ENCODE assay signal across 1 cellular context in the genomic region with DNA sequence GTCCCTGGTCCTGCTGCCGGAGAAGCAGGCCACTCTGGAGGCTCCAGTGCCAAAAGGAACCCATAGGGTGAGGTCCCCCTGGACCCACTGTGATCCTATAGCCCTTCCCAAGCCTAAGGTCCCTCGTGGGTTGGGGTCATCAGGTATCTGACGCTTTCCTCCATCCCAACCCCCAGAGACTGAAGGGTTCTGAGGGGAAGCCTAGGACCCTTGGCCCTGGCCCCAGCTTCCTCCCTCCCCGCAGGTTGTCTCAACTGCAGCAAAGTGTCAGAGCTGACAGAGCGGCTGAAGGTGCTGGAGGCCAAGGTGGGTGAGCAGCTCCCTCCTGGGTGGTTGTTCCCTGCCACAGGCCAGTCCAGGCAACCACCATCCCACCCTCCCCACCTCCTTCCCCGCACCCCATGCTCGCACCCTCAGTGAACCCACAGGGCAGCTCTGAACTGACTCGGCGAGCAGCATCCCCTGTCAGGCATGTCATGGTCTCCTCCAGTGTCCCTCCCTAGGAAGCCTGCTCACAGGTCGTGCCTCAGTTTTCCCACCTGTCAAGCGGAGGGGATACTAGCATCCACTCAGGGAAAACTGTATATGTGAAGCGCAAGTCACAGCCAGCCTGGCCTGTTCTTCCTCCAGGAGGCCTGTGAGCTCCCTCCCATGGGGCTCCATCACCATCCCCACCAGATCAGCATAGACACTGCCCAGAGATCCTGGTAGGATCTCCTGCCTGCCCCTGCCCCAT.
TF ChIP-seq lines count a peak whose summit lies in the region.

No MANE protein-coding gene starts in this region.

TF ChIP-seq in HepG2, 621 proteins besides CTCF, POLR2A, EP300 and RAD21:
- TF ChIP-seq, protein P1, sequence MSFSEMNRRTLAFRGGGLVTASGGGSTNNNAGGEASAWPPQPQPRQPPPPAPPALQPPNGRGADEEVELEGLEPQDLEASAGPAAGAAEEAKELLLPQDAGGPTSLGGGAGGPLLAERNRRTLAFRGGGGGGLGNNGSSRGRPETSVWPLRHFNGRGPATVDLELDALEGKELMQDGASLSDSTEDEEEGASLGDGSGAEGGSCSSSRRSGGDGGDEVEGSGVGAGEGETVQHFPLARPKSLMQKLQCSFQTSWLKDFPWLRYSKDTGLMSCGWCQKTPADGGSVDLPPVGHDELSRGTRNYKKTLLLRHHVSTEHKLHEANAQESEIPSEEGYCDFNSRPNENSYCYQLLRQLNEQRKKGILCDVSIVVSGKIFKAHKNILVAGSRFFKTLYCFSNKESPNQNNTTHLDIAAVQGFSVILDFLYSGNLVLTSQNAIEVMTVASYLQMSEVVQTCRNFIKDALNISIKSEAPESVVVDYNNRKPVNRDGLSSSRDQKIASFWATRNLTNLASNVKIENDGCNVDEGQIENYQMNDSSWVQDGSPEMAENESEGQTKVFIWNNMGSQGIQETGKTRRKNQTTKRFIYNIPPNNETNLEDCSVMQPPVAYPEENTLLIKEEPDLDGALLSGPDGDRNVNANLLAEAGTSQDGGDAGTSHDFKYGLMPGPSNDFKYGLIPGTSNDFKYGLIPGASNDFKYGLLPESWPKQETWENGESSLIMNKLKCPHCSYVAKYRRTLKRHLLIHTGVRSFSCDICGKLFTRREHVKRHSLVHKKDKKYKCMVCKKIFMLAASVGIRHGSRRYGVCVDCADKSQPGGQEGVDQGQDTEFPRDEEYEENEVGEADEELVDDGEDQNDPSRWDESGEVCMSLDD (CRISPR knock-in tag; IDR thresholded peaks at IDR 0.05; ENCODE audit: borderline replicate concordance), result no peak
- TF ChIP-seq EED (CRISPR knock-in tag; IDR thresholded peaks at IDR 0.05) (0 out of 2 replicates have a peak, but pooled peaks have one; percentile 23), KDM3A (CRISPR knock-in tag; IDR thresholded peaks at IDR 0.05; ENCODE audit: low read depth) (no peak), ZNF354B (CRISPR knock-in tag; IDR thresholded peaks at IDR 0.05) (no peak), SP4 (CRISPR knock-in tag; IDR thresholded peaks at IDR 0.05) (no peak)
